22 cellular contexts compared by ENCODE assay signal in the genomic region with DNA sequence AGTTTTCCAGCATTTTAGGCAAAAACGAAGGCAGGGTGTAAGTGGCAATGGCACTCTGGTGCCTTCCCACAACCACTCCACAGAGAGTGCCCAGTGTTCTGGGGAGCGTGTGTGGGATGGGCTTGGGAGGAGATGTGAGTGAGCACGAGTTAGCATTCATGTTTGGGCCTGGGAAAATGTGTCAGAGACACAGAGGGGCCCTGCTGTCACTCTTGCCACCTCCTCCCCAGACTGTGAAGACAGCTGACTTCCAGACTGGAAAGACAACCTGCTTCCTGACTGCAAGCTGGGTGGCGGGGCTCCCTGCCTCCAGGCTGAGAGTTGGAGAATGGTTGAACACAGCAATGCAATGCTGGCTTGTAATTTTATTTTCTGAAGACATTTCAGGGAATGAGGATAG.
A peak's percentile ranks its signal among the peaks of the same experiment; 100 is the strongest.
DNase-seq lines count a peak whose midpoint lies in the region.
"Had no signal": no experiment of that assay in that cellular context is flagged by ENCODE, and none has a peak within 500 bp of the region (broad histone marks: within the 10 kb centered on the region; RNA-seq: fewer than 3 reads in every experiment).

No MANE protein-coding gene starts in this region.

- H3K4me3 ChIP-seq in neuronal stem cell (ENCODE audit: low read length in 2 of 2): no peak overlapping the region
- H3K4me3 ChIP-seq: BLaER1, GM23338, MG63, Peyer's patch had no signal

- no peak overlapping the region for H2BK12ac ChIP-seq in neuronal stem cell (ENCODE audit: low read length)

- WGBS in neuronal stem cell (ENCODE audit: extremely low coverage in 2 of 2, insufficient read length in 2 of 2, insufficient replicate concordance in 1 of 2), 2 donors: no CpG with 5 or more reads among the region's 4 CpGs

- peak overlapping the region; percentile 88 for H4K8ac ChIP-seq in neuronal stem cell (ENCODE audit: low read depth, low read length)

- no peak overlapping the region for H2AK5ac ChIP-seq in neuronal stem cell (ENCODE audit: low read depth, low read length)

- no peak overlapping the region for H3K9ac ChIP-seq in neuronal stem cell (ENCODE audit: low read depth, low read length, poor library complexity)
- H3K9ac ChIP-seq: BLaER1, SK-N-SH had no signal

- no peak overlapping the region for H2BK120ac ChIP-seq in neuronal stem cell (ENCODE audit: low read depth, low read length)

- H3K9me3 ChIP-seq in neuronal stem cell (replicated peaks in 1 of 2; ENCODE audit: control insufficient read depth in 2 of 2, insufficient read depth in 1 of 2, low read depth in 1 of 2, low read length in 2 of 2): peaks cover 2 to 4% of the 10 kb centered on the region in 2 donors
- H3K9me3 ChIP-seq: SK-N-SH had no signal

- peaks cover 0 to 18% of the 10 kb centered on the region in 2 donors for H3K4me1 ChIP-seq in neuronal stem cell (ENCODE audit: control insufficient read depth in 2 of 2, insufficient read depth in 1 of 2, low read depth in 1 of 2, low read length in 2 of 2)
- H3K4me1 ChIP-seq: BLaER1 had no signal

- no peak overlapping the region for H3K14ac ChIP-seq in neuronal stem cell (ENCODE audit: low read length)

- H3K36me3 ChIP-seq in neuronal stem cell (replicated peaks in 1 of 2; ENCODE audit: control insufficient read depth in 2 of 2, insufficient read depth in 2 of 2, low read length in 2 of 2): no peaks in the 10 kb centered on the region
- H3K36me3 ChIP-seq: BLaER1, MG63, Peyer's patch had no signal

- no peak overlapping the region for H3K27ac ChIP-seq in neuronal stem cell (replicated peaks; ENCODE audit: low read length)
- H3K27ac ChIP-seq: BLaER1, Peyer's patch had no signal

- H4K91ac ChIP-seq in neuronal stem cell (ENCODE audit: low read depth, low read length, poor library complexity): no peak overlapping the region

- no peaks in the 10 kb centered on the region for H3K79me1 ChIP-seq in neuronal stem cell (ENCODE audit: low read depth, low read length)

- H2AFZ ChIP-seq in neuronal stem cell (ENCODE audit: low read length): peak overlapping the region; percentile 50
- H2AFZ ChIP-seq: GM23338 had no signal

- H3K23ac ChIP-seq in neuronal stem cell (ENCODE audit: low read depth, low read length, poor library complexity): no peak overlapping the region

- no peaks in the 10 kb centered on the region for H3K27me3 ChIP-seq in neuronal stem cell (ENCODE audit: control insufficient read depth in 3 of 3, insufficient read depth in 3 of 3, low read depth in 1 of 3, low read length in 3 of 3)
- H3K27me3 ChIP-seq: BLaER1, MG63, Peyer's patch had no signal

- DNase-seq in Ammon's horn (ENCODE audit: low spot score) (peak; percentile 32), cerebellar cortex (ENCODE audit: low spot score) (peak; percentile 22), islet precursor cell (peak; percentile 49), neuronal stem cell (ENCODE audit: low spot score) (no peak), NCI-H526 treated with DMSO at 0.1 percent for 48 hours (lab: John Stamatoyannopoulos, UW) (no peak), MV-4-11 (lab: John Stamatoyannopoulos, UW) (no peak), kidney tubule cell (ENCODE audit: low spot score) (no peak)
- DNase-seq: CD4-positive, CD25-positive, alpha-beta regulatory T cell; DMS53; HCEC 1CT; IMR-90; KG1; MG63; NCI-H2081; NCI-H2227 treated with DMSO at 0.1 percent for 48 hours; NCI-H69; OCI-M1; Peyer's patch; SHP77 treated with DMSO at 0.1 percent for 48 hours; SK-N-SH had no signal

- no peak overlapping the region for H2BK5ac ChIP-seq in neuronal stem cell (ENCODE audit: low read length)

- H2BK15ac ChIP-seq in neuronal stem cell (ENCODE audit: low read length): no peak overlapping the region

- no peak overlapping the region for H3K4me2 ChIP-seq in neuronal stem cell (ENCODE audit: insufficient read depth, low read length, poor library complexity, severe bottlenecking)
- H3K4me2 ChIP-seq: BLaER1, GM23338, SK-N-SH had no signal

- H3K18ac ChIP-seq in neuronal stem cell (ENCODE audit: low read length): peak overlapping the region; percentile 50

- no peak overlapping the region for H3K4ac ChIP-seq in neuronal stem cell (ENCODE audit: low read length)

Comparison
In these comparisons a context has a peak if more than half of its experiments do, and no peak if none do; other contexts are left out.
1. DNase-seq: peak in Ammon's horn (single experiment), cerebellar cortex (single experiment) and islet precursor cell (single experiment); none in neuronal stem cell (single experiment), NCI-H526 treated with DMSO at 0.1 percent for 48 hours (single experiment), MV-4-11 (single experiment) and kidney tubule cell (single experiment).